Comparison of ENCODE assay signal across 9 cellular contexts in the genomic region with DNA sequence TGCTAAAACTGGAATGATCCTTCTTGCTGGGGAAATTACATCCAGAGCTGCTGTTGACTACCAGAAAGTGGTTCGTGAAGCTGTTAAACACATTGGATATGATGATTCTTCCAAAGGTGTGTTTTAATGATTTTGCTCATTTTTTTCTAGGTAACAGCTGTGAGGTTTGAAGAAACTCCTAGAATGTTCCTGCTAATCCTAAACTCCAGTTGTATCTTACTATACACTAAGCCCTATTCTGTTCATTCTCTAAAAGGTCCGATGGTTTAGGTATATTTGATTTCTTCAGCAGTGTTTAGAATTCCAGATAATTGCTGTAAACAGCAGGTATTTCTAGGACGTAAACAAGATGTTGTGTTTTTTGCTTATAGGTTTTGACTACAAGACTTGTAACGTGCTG. TPM values are rescaled to one million over a fixed set of nuclear protein-coding genes. Genes with fewer than 3 reads are reported as not detected.
DNase-seq lines count a peak whose midpoint lies in the region; ATAC-seq and TF ChIP-seq lines count a peak whose summit lies in the region.
"Had no signal": no experiment of that assay in that cellular context is flagged by ENCODE, and none has a peak within 500 bp of the region (broad histone marks: within the 10 kb centered on the region; RNA-seq: fewer than 3 reads in every experiment).

No MANE protein-coding gene starts in this region.

- peaks cover 69% of the 10 kb centered on the region for H3K79me2 ChIP-seq in mammary epithelial cell (ENCODE audit: insufficient read depth, low read length)

- peak overlapping the region; percentile 100 for H3K4me3 ChIP-seq in HUES6 (ENCODE audit: low read depth, low read length)
- H3K4me3 ChIP-seq in mammary epithelial cell (replicated peaks in 1 of 3; ENCODE audit: insufficient read depth in 1 of 3, low read depth in 2 of 3, low read length in 3 of 3) = peak overlapping the region; percentile 68 to 100 (median 95)

- H3K27me3 ChIP-seq in HUES6 (ENCODE audit: control insufficient read depth, insufficient read depth, low read length) = no peaks in the 10 kb centered on the region
- H3K27me3 ChIP-seq in mammary epithelial cell (ENCODE audit: insufficient read depth, low read length) = no peaks in the 10 kb centered on the region

- dilution Hi-C loops in mammary epithelial cell (cut with HindIII; ENCODE audit: low sequenced_read_pairs) = no loop called here

- intact Hi-C loops in mammary epithelial cell (cut with micrococcal nuclease) = no loop called here

- TF ChIP-seq CTCF in 22Rv1 (IDR thresholded peaks at IDR 0.05) = no peak
- TF ChIP-seq CTCF in mammary epithelial cell (conservative IDR thresholded peaks at IDR 0.05 in 1 of 2, IDR thresholded peaks at IDR 0.05 in 1 of 2; ENCODE audit: extremely low read depth in 1 of 2, insufficient read depth in 1 of 2, low read depth in 1 of 2, low read length in 2 of 2) = no peak
- TF ChIP-seq CTCF in RWPE1 (conservative IDR thresholded peaks at IDR 0.05; ENCODE audit: low read depth) = no peak

- H3K9me3 ChIP-seq in HUES6 (ENCODE audit: control insufficient read depth, insufficient read depth, low read depth, low read length) = no peaks in the 10 kb centered on the region
- no peaks in the 10 kb centered on the region for H3K9me3 ChIP-seq in mammary epithelial cell (replicated peaks; ENCODE audit: insufficient read depth, low read length)

- peaks cover 70% of the 10 kb centered on the region for H3K36me3 ChIP-seq in HUES6 (ENCODE audit: control insufficient read depth, insufficient read depth, low read length)
- H3K36me3 ChIP-seq in mammary epithelial cell (ENCODE audit: insufficient read depth, low read length) = peaks cover 39% of the 10 kb centered on the region

- in situ Hi-C loops in mammary epithelial cell (cut with MboI; ENCODE audit: low sequenced_read_pairs in 2 of 2) = loop anchor here in 1 of 2 donors (5.0 kb wide), 1 partner anchor 119 kb away; no protein-coding TSS in a partner anchor

- H3K4me1 ChIP-seq in HUES6 (ENCODE audit: control insufficient read depth, insufficient read depth, low read length) (peaks cover 18% of the 10 kb centered on the region), mammary epithelial cell (ENCODE audit: insufficient read depth, low read length) (peaks cover 39% of the 10 kb centered on the region)

- H3K4me2 ChIP-seq in mammary epithelial cell (ENCODE audit: insufficient read depth, low read depth, low read length) = peak overlapping the region; percentile 94

- H3K27ac ChIP-seq in 22Rv1 = peak overlapping the region; percentile 97
- H3K27ac ChIP-seq in HUES6 (ENCODE audit: low read depth, low read length) = no peak overlapping the region
- H3K27ac ChIP-seq in mammary epithelial cell (ENCODE audit: insufficient read depth, low read depth, low read length) = peak overlapping the region; percentile 95
- no peak overlapping the region for H3K27ac ChIP-seq in RWPE1

- DNase-seq in mammary epithelial cell (no peak), myocyte (ENCODE audit: low read depth) (peak; percentile 26), NCI-H2196 (lab: John Stamatoyannopoulos, UW; ENCODE audit: unreplicated experiment) (no peak), SW 1271 (lab: John Stamatoyannopoulos, UW) (no peak), RWPE1 (ENCODE audit: low spot score) (no peak)

- H2AFZ ChIP-seq in mammary epithelial cell (ENCODE audit: low read depth, low read length) = no peak overlapping the region

- 7% methylated on average over 4 of the region's 4 CpGs for WGBS in mammary epithelial cell (ENCODE audit: low coverage, missing lambda C conversion rate)

- POLR2A ChIA-PET in RWPE1 (lab: Yijun Ruan, JAX; ENCODE audit: low non-redundant PET) = interaction anchor here (1.6 kb wide), 1 partner anchor 36 kb away, joined by 4 read pairs; no protein-coding TSS in a partner anchor

- peaks cover 27% of the 10 kb centered on the region for H4K20me1 ChIP-seq in mammary epithelial cell (ENCODE audit: insufficient read depth, low read length)

- CTCF ChIA-PET in mammary epithelial cell (lab: Charles Lee; ENCODE audit: low non-redundant PET) = no interaction called here
- CTCF ChIA-PET in RWPE1 (lab: Yijun Ruan, JAX) = no interaction called here

- no peak for ATAC-seq in GM21381 (IDR thresholded peaks at IDR 0.05; ENCODE audit: unreplicated experiment)
- ATAC-seq: left lobe of liver had no signal

- no TSS peak for BruUV-seq in mammary epithelial cell (replicated peaks; lab: Mats Ljungman, UMichigan)

- H3K9ac ChIP-seq in HUES6 (ENCODE audit: low read length) (peak overlapping the region; percentile 99), mammary epithelial cell (ENCODE audit: insufficient read depth, low read length) (peak overlapping the region; percentile 96)

RNA-seq across cellular contexts. Expression of gene MAT2A, which starts 2.3 kb away (rescaled TPM):
- total RNA-seq in mammary epithelial cell = 100 to 1,000 TPM; 213 to 257 TPM
- 279 TPM for polyA plus RNA-seq in mammary epithelial cell
- 256 TPM for polyA minus RNA-seq in mammary epithelial cell
- 211 and 302 TPM in 2 replicates for total RNA-seq in myocyte
- 273 TPM for polyA plus RNA-seq in myocyte (2012)

RNA-seq across cellular contexts. Expression of gene GGCX, which starts 20.0 kb away (rescaled TPM):
- 10 to 100 TPM; 42.7 to 43.3 TPM for total RNA-seq in mammary epithelial cell
- 42.4 TPM for polyA plus RNA-seq in mammary epithelial cell
- polyA minus RNA-seq in mammary epithelial cell = 59.1 TPM
- total RNA-seq in myocyte = 78.1 and 129 TPM in 2 replicates
- 114 TPM for polyA plus RNA-seq in myocyte (2012)

RNA-seq across cellular contexts. Expression of gene VAMP8, which starts 36.1 kb away (rescaled TPM):
- total RNA-seq in mammary epithelial cell (100 to 1,000 TPM in 1 of 2 donors, 10 to 100 TPM in 1; 94.0 to 166 TPM), myocyte (9.5 and 9.8 TPM in 2 replicates)
- 327 TPM for polyA plus RNA-seq in mammary epithelial cell
- polyA minus RNA-seq in mammary epithelial cell = 42.7 TPM
- 51.3 TPM for polyA plus RNA-seq in myocyte (2012)

RNA-seq across cellular contexts. Expression of gene VAMP5, which starts 43.0 kb away (rescaled TPM):
- total RNA-seq in mammary epithelial cell (1 to 10 TPM; 2.2 to 7.3 TPM), myocyte (127 and 153 TPM in 2 replicates)
- 6.0 TPM for polyA plus RNA-seq in mammary epithelial cell
- 10.2 TPM for polyA minus RNA-seq in mammary epithelial cell
- polyA plus RNA-seq in myocyte (2012) = 1,018 TPM

RNA-seq across cellular contexts. Expression of gene RNF181, which starts 54.3 kb away (rescaled TPM):
- total RNA-seq in mammary epithelial cell = 100 to 1,000 TPM; 101 to 109 TPM
- polyA plus RNA-seq in mammary epithelial cell = 269 TPM
- polyA minus RNA-seq in mammary epithelial cell = 193 TPM
- 174 and 313 TPM in 2 replicates for total RNA-seq in myocyte
- polyA plus RNA-seq in myocyte (2012) = 566 TPM

Comparison
In these comparisons a context has a peak if more than half of its experiments do, and no peak if none do; other contexts are left out.
1. H3K27ac ChIP-seq: peak in 22Rv1 (single experiment) and mammary epithelial cell (single experiment); none in HUES6 (single experiment) and RWPE1 (single experiment).